1 cellular context compared by ENCODE assay signal in genomic region chr13:92187378-92187989, GRCh38.
TF ChIP-seq lines count a peak whose summit lies in the region.

No MANE protein-coding gene starts in this region.

TF ChIP-seq in HCT116, 20 proteins besides CTCF, POLR2A, EP300 and RAD21 (continued from another document):
- TF ChIP-seq, protein P1, sequence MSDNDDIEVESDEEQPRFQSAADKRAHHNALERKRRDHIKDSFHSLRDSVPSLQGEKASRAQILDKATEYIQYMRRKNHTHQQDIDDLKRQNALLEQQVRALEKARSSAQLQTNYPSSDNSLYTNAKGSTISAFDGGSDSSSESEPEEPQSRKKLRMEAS (IDR thresholded peaks at IDR 0.05) = no peak
